Comparison of ENCODE assay signal across 1 cellular context in genomic region chr1:247113094-247113497, GRCh38.
TF ChIP-seq lines count a peak whose summit lies in the region.

No MANE protein-coding gene starts in this region.

TF ChIP-seq in HepG2, 621 proteins besides CTCF, POLR2A, EP300 and RAD21 (continued from another document and continues in another):
- no peak for TF ChIP-seq IRF1 (CRISPR knock-in tag; IDR thresholded peaks at IDR 0.05; ENCODE audit: low read depth)
- no peak for TF ChIP-seq ZNF225 (CRISPR knock-in tag; IDR thresholded peaks at IDR 0.05)
- no peak for TF ChIP-seq TP53 (CRISPR knock-in tag; conservative IDR thresholded peaks at IDR 0.05)
- no peak for TF ChIP-seq ZIK1 (CRISPR knock-in tag; IDR thresholded peaks at IDR 0.05; ENCODE audit: borderline replicate concordance, low read depth)
- TF ChIP-seq ZNF704 (CRISPR knock-in tag; IDR thresholded peaks at IDR 0.05; ENCODE audit: borderline replicate concordance): no peak
- TF ChIP-seq CREBL2 (CRISPR knock-in tag; IDR thresholded peaks at IDR 0.05; ENCODE audit: borderline replicate concordance): no peak
- no peak for TF ChIP-seq KDM2A (CRISPR knock-in tag; IDR thresholded peaks at IDR 0.05; ENCODE audit: borderline replicate concordance, low read depth)
- no peak for TF ChIP-seq KDM1A (CRISPR knock-in tag; IDR thresholded peaks at IDR 0.05)
- TF ChIP-seq CEBPZ (IDR thresholded peaks at IDR 0.05; ENCODE audit: low read length): no peak
- no peak for TF ChIP-seq ZNF432 (CRISPR knock-in tag; IDR thresholded peaks at IDR 0.05; ENCODE audit: borderline replicate concordance)
- no peak for TF ChIP-seq ZNF253 (CRISPR knock-in tag; IDR thresholded peaks at IDR 0.05; ENCODE audit: borderline replicate concordance)
- peak; percentile 39; the same call in 1 of the 2 replicates for TF ChIP-seq TAF1 (CRISPR knock-in tag; IDR thresholded peaks at IDR 0.05)
- TF ChIP-seq SOX5 (CRISPR knock-in tag; IDR thresholded peaks at IDR 0.05; ENCODE audit: borderline replicate concordance): no peak; the same call in 1 of the 2 replicates
- TF ChIP-seq ZFY (CRISPR knock-in tag; IDR thresholded peaks at IDR 0.05): peak; percentile 22; the same call in 1 of the 2 replicates
- no peak for TF ChIP-seq SNAPC5 (CRISPR knock-in tag; IDR thresholded peaks at IDR 0.05; ENCODE audit: borderline replicate concordance)
- TF ChIP-seq RXRA (CRISPR knock-in tag; IDR thresholded peaks at IDR 0.05): no peak; the same call in 1 of the 2 replicates
- no peak for TF ChIP-seq HDAC6 (IDR thresholded peaks at IDR 0.05; ENCODE audit: low read depth, low read length)
- TF ChIP-seq MIXL1 (CRISPR knock-in tag; IDR thresholded peaks at IDR 0.05): no peak
- TF ChIP-seq CCAR2 (optimal IDR thresholded peaks at IDR 0.05; ENCODE audit: low read depth, low read length): no peak
- no peak for TF ChIP-seq ELF4 (CRISPR knock-in tag; IDR thresholded peaks at IDR 0.05; ENCODE audit: borderline replicate concordance)
- no peak for TF ChIP-seq RARG (CRISPR knock-in tag; IDR thresholded peaks at IDR 0.05; ENCODE audit: low read depth)
- TF ChIP-seq ZNF513 (CRISPR knock-in tag; conservative IDR thresholded peaks at IDR 0.05): no peak
- TF ChIP-seq CBX1 (IDR thresholded peaks at IDR 0.05; ENCODE audit: low read depth): no peak
- no peak for TF ChIP-seq ZNF503 (CRISPR knock-in tag; IDR thresholded peaks at IDR 0.05)
- no peak for TF ChIP-seq DNMT1 (CRISPR knock-in tag; IDR thresholded peaks at IDR 0.05)
- TF ChIP-seq KIAA2018 (CRISPR knock-in tag; IDR thresholded peaks at IDR 0.05; ENCODE audit: borderline replicate concordance): no peak
- TF ChIP-seq TBL1XR1 (IDR thresholded peaks at IDR 0.05; ENCODE audit: borderline replicate concordance, low read length, partially characterized antibody): no peak
- no peak for TF ChIP-seq ZNF883 (CRISPR knock-in tag; IDR thresholded peaks at IDR 0.05; ENCODE audit: not compliant biosample characterization)
- TF ChIP-seq ZFX (CRISPR knock-in tag; IDR thresholded peaks at IDR 0.05; ENCODE audit: low read depth): peak; percentile 70
- TF ChIP-seq ZNF24 (IDR thresholded peaks at IDR 0.05): no peak
- no peak for TF ChIP-seq JDP2 (CRISPR knock-in tag; IDR thresholded peaks at IDR 0.05; ENCODE audit: borderline replicate concordance)
- no peak for TF ChIP-seq NONO (IDR thresholded peaks at IDR 0.05)
- no peak for TF ChIP-seq NONO (CRISPR knock-in tag; conservative IDR thresholded peaks at IDR 0.05)
- TF ChIP-seq, protein P1, sequence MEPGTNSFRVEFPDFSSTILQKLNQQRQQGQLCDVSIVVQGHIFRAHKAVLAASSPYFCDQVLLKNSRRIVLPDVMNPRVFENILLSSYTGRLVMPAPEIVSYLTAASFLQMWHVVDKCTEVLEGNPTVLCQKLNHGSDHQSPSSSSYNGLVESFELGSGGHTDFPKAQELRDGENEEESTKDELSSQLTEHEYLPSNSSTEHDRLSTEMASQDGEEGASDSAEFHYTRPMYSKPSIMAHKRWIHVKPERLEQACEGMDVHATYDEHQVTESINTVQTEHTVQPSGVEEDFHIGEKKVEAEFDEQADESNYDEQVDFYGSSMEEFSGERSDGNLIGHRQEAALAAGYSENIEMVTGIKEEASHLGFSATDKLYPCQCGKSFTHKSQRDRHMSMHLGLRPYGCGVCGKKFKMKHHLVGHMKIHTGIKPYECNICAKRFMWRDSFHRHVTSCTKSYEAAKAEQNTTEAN (CRISPR knock-in tag; conservative IDR thresholded peaks at IDR 0.05): no peak
- no peak for TF ChIP-seq BRCA1 (CRISPR knock-in tag; IDR thresholded peaks at IDR 0.05)
- TF ChIP-seq FOSL2 (CRISPR knock-in tag; IDR thresholded peaks at IDR 0.05): peak; percentile 43
- TF ChIP-seq KMT2B (CRISPR knock-in tag; IDR thresholded peaks at IDR 0.05): peak; percentile 45; the same call in 1 of the 2 replicates
- TF ChIP-seq HBP1 (CRISPR knock-in tag; IDR thresholded peaks at IDR 0.05; ENCODE audit: low read depth): no peak
- TF ChIP-seq TBX3 (IDR thresholded peaks at IDR 0.05; ENCODE audit: borderline replicate concordance): no peak
- no peak for TF ChIP-seq PCBP2 (optimal IDR thresholded peaks at IDR 0.05; ENCODE audit: low read depth, low read length, poor library complexity, severe bottlenecking)
- peak; percentile 19 for TF ChIP-seq XRCC5 (optimal IDR thresholded peaks at IDR 0.05; ENCODE audit: low read length)
